ENCODE assay signal across 8 cellular contexts in the genomic region with DNA sequence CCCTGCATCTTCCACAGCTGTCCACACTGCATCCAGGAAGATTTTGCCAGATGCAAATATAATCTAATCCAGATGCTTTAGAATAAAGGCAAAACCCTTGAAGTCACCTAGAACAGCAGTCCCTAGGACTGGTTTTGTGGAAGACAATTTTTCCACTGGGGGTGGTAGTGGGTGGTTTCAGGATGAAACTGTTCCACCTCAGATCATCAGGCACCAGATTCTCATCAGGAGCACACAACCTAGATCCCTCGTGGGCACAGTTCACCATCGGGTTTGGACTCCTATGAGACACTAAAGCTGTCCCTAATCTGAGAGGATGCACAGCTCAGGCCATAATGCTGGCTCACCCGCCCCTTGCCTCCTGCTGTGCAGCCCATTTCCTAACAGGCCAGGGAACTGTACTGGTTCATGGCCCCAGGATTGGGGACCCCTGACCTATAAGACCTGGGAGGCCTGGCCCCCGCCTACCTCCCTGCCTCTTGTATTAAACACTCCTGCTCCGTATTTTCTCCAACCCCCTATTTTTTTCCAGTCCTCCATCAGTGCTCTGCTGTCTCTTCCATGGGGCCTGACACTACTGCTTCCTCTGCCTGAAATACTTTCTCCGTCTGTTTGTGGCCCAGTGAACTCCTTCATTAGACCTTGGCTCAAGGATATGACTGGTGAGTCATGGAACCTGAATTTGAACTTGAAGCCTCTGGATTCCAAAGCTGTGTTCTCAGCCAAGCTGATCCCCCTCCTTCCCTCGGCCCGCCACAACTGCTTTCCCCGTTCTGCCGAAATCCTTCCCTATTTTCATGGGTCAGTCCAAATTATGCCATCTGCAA.
DNase-seq lines count a peak whose midpoint lies in the region; ATAC-seq and TF ChIP-seq lines count a peak whose summit lies in the region.

No MANE protein-coding gene starts in this region.

- peak; percentile 27; the same call in 1 of the 2 replicates for TF ChIP-seq CTCF in HFFc6 (IDR thresholded peaks at IDR 0.05)
- TF ChIP-seq CTCF in smooth muscle cell (IDR thresholded peaks at IDR 0.05; ENCODE audit: borderline replicate concordance, insufficient read depth, poor library complexity, severe bottlenecking) = no peak

- H3K4me3 ChIP-seq in adipocyte (ENCODE audit: low read length) (peak overlapping the region; percentile 19), right cardiac atrium (ENCODE audit: low read length) (no peak overlapping the region), smooth muscle cell (no peak overlapping the region)

- DNase-seq in HFFc6 (peak; percentile 86), adipocyte (ENCODE audit: low read depth) (peak; percentile 93), right cardiac atrium (peak in 1 of 3 donors; percentile 52), smooth muscle cell (lab: John Stamatoyannopoulos, UW; ENCODE audit: unreplicated experiment) (no peak), NCI-H187 (lab: John Stamatoyannopoulos, UW) (no peak), NCI-H1048 (lab: John Stamatoyannopoulos, UW) (no peak)

- H3K27me3 ChIP-seq in adipocyte (replicated peaks; ENCODE audit: control insufficient read depth, insufficient read depth, low read length) (no peaks in the 10 kb centered on the region), right cardiac atrium (ENCODE audit: control insufficient read depth, insufficient read depth) (no peaks in the 10 kb centered on the region), smooth muscle cell (ENCODE audit: low read depth) (no peaks in the 10 kb centered on the region)

- peak overlapping the region; percentile 57 for H3K4me2 ChIP-seq in smooth muscle cell

- H3K4me1 Mint-ChIP-seq in HFFc6 (ENCODE audit: low read depth) = peaks cover 62% of the 10 kb centered on the region
- peaks cover 25% of the 10 kb centered on the region for H3K4me1 Mint-ChIP-seq in stimulated activated memory B cell treated with anti-CD40 and anti-IgM and Interleukin-4, amounts not matched to agents 10 μg/mL and 1 μg/mL and 100 μg/mL, for 72 hours

- peak overlapping the region; percentile 88 for H3K27ac Mint-ChIP-seq in HFFc6
- no peak overlapping the region for H3K27ac Mint-ChIP-seq in stimulated activated memory B cell treated with anti-CD40 and anti-IgM and Interleukin-4, amounts not matched to agents 10 μg/mL and 1 μg/mL and 100 μg/mL, for 72 hours

- H4K20me1 ChIP-seq in smooth muscle cell (ENCODE audit: low read depth) = no peaks in the 10 kb centered on the region

- peak overlapping the region; percentile 69 for H3K9ac ChIP-seq in adipocyte (ENCODE audit: low read length)
- H3K9ac ChIP-seq in smooth muscle cell (ENCODE audit: low read depth) = peak overlapping the region; percentile 26

- peaks cover 13% of the 10 kb centered on the region for H3F3A ChIP-seq in smooth muscle cell (ENCODE audit: low read depth)

- H3K9me3 ChIP-seq in adipocyte (ENCODE audit: control insufficient read depth, low read length) = no peaks in the 10 kb centered on the region
- H3K9me3 ChIP-seq in right cardiac atrium (ENCODE audit: control insufficient read depth, low read length) = no peaks in the 10 kb centered on the region
- H3K9me3 ChIP-seq in smooth muscle cell (replicated peaks; ENCODE audit: low read depth) = no peaks in the 10 kb centered on the region

- no peaks in the 10 kb centered on the region for H3K9me3 Mint-ChIP-seq in HFFc6
- peaks cover 2% of the 10 kb centered on the region for H3K9me3 Mint-ChIP-seq in stimulated activated memory B cell treated with anti-CD40 and anti-IgM and Interleukin-4, amounts not matched to agents 10 μg/mL and 1 μg/mL and 100 μg/mL, for 72 hours

- peak overlapping the region; percentile 69 for H3K27ac ChIP-seq in right cardiac atrium (ENCODE audit: low read length)
- peak overlapping the region; percentile 75 for H3K27ac ChIP-seq in smooth muscle cell (ENCODE audit: low read depth)

- ATAC-seq in right cardiac atrium (peak; percentile 82 to 85), HG02870 (IDR thresholded peaks at IDR 0.05; ENCODE audit: unreplicated experiment) (no peak)
- no peak for ATAC-seq in stimulated activated memory B cell treated with anti-CD40 and anti-IgM and Interleukin-4, amounts not matched to agents 10 μg/mL and 1 μg/mL and 100 μg/mL, for 72 hours

- peaks cover 37% of the 10 kb centered on the region for H3K4me1 ChIP-seq in adipocyte (ENCODE audit: control insufficient read depth, insufficient read depth, low read length)
- peaks cover 14% of the 10 kb centered on the region for H3K4me1 ChIP-seq in right cardiac atrium (ENCODE audit: control insufficient read depth, insufficient read depth, low read length)
- no peaks in the 10 kb centered on the region for H3K4me1 ChIP-seq in smooth muscle cell (ENCODE audit: low read depth)

- peak overlapping the region; percentile 73 for H3K4me3 Mint-ChIP-seq in HFFc6
- H3K4me3 Mint-ChIP-seq in stimulated activated memory B cell treated with anti-CD40 and anti-IgM and Interleukin-4, amounts not matched to agents 10 μg/mL and 1 μg/mL and 100 μg/mL, for 72 hours = no peak overlapping the region

- H3K79me2 ChIP-seq in smooth muscle cell (ENCODE audit: low read depth) = peaks cover 17% of the 10 kb centered on the region

- intact Hi-C loops in right cardiac atrium (cut with DNase I) = no loop called here

- H3K27me3 Mint-ChIP-seq in HFFc6 (ENCODE audit: insufficient read depth) = no peaks in the 10 kb centered on the region; the same call in 1 of the 2 replicates
- no peaks in the 10 kb centered on the region for H3K27me3 Mint-ChIP-seq in stimulated activated memory B cell treated with anti-CD40 and anti-IgM and Interleukin-4, amounts not matched to agents 10 μg/mL and 1 μg/mL and 100 μg/mL, for 72 hours

- H3K36me3 ChIP-seq in adipocyte (ENCODE audit: control insufficient read depth, insufficient read depth, low read length, severe bottlenecking) = peaks cover 18% of the 10 kb centered on the region
- H3K36me3 ChIP-seq in smooth muscle cell (ENCODE audit: low read depth) = no peaks in the 10 kb centered on the region

- peaks cover 4% of the 10 kb centered on the region for H3K36me3 Mint-ChIP-seq in HFFc6 (ENCODE audit: low read depth)
- peaks cover 12% of the 10 kb centered on the region for H3K36me3 Mint-ChIP-seq in stimulated activated memory B cell treated with anti-CD40 and anti-IgM and Interleukin-4, amounts not matched to agents 10 μg/mL and 1 μg/mL and 100 μg/mL, for 72 hours

- no peak overlapping the region for H2AFZ ChIP-seq in smooth muscle cell (ENCODE audit: low read depth)

- WGBS in right cardiac atrium = 35% methylated on average over 10 of the region's 10 CpGs
- WGBS in smooth muscle cell (ENCODE audit: low lambda C conversion rate) = 28% methylated on average over 10 of the region's 10 CpGs

Comparison
In these comparisons a context has a peak if more than half of its experiments do, and no peak if none do; other contexts are left out.
1. DNase-seq: peak in HFFc6 (single experiment) and adipocyte (single experiment); none in smooth muscle cell (single experiment), NCI-H187 (0 of 2) and NCI-H1048 (single experiment).
2. ATAC-seq: peak in right cardiac atrium (2 of 2); none in HG02870 (single experiment) and stimulated activated memory B cell treated with anti-CD40 and anti-IgM and Interleukin-4, amounts not matched to agents 10 μg/mL and 1 μg/mL and 100 μg/mL, for 72 hours (single experiment).